25 cellular contexts compared by ENCODE assay signal in genomic region chr20:47271216-47271615, GRCh38.
"Had no signal": no experiment of that assay in that cellular context is flagged by ENCODE, and none has a peak within 500 bp of the region (broad histone marks: within the 10 kb centered on the region; RNA-seq: fewer than 3 reads in every experiment).

No MANE protein-coding gene starts in this region.

- ATAC-seq: activated CD4-positive, alpha-beta T cell treated with anti-CD3 and anti-CD28 coated beads for 36 hours; activated T-helper 17 cell treated with anti-CD3 and anti-CD28 coated beads, Interleukin-2, amount 50 U/mL, for 72 hours; body of pancreas; naive thymus-derived CD8-positive, alpha-beta T cell; sciatic nerve; stimulated activated naive B cell treated with anti-CD40 and anti-IgM and Interleukin-4, amounts not matched to agents 10 μg/mL and 1 μg/mL and 100 μg/mL, for 72 hours had no signal

- H3K9me3 ChIP-seq: body of pancreas, left ventricle myocardium inferior, testis had no signal

- H3K27me3 Mint-ChIP-seq: activated CD4-positive, alpha-beta T cell treated with anti-CD3 and anti-CD28 coated beads for 36 hours; activated naive CD8-positive, alpha-beta T cell treated with anti-CD3 and anti-CD28 coated beads, Interleukin-2, amount 10 ng/mL, durations not matched to agents 7 days and 5 days; activated T-cell treated with anti-CD3 and anti-CD28 coated beads, Interleukin-2, amount 50 U/mL, for 24 hours; activated T-helper 17 cell treated with anti-CD3 and anti-CD28 coated beads, Interleukin-2, amount 50 U/mL, for 72 hours; naive thymus-derived CD8-positive, alpha-beta T cell; stimulated activated naive B cell treated with anti-CD40 and anti-IgM and Interleukin-4, amounts not matched to agents 10 μg/mL and 1 μg/mL and 100 μg/mL, for 72 hours; type B pancreatic cell had no signal

- H3K27ac ChIP-seq: body of pancreas, hepatocyte, left ventricle myocardium inferior, parathyroid adenoma, testis had no signal

- H3K4me3 Mint-ChIP-seq: activated CD4-positive, alpha-beta T cell treated with anti-CD3 and anti-CD28 coated beads for 36 hours; activated naive CD8-positive, alpha-beta T cell treated with anti-CD3 and anti-CD28 coated beads, Interleukin-2, amount 10 ng/mL, durations not matched to agents 7 days and 5 days; activated T-cell treated with anti-CD3 and anti-CD28 coated beads, Interleukin-2, amount 50 U/mL, for 24 hours; activated T-helper 17 cell treated with anti-CD3 and anti-CD28 coated beads, Interleukin-2, amount 50 U/mL, for 72 hours; naive thymus-derived CD8-positive, alpha-beta T cell; stimulated activated naive B cell treated with anti-CD40 and anti-IgM and Interleukin-4, amounts not matched to agents 10 μg/mL and 1 μg/mL and 100 μg/mL, for 72 hours; type B pancreatic cell had no signal

- H2AFZ ChIP-seq: hepatocyte, parathyroid adenoma had no signal

- H3K9ac ChIP-seq: parathyroid adenoma had no signal

- H3K27ac Mint-ChIP-seq: activated CD4-positive, alpha-beta T cell treated with anti-CD3 and anti-CD28 coated beads for 36 hours; activated naive CD8-positive, alpha-beta T cell treated with anti-CD3 and anti-CD28 coated beads, Interleukin-2, amount 10 ng/mL, durations not matched to agents 7 days and 5 days; activated T-cell treated with anti-CD3 and anti-CD28 coated beads, Interleukin-2, amount 50 U/mL, for 24 hours; activated T-helper 17 cell treated with anti-CD3 and anti-CD28 coated beads, Interleukin-2, amount 50 U/mL, for 72 hours; stimulated activated naive B cell treated with anti-CD40 and anti-IgM and Interleukin-4, amounts not matched to agents 10 μg/mL and 1 μg/mL and 100 μg/mL, for 72 hours; type B pancreatic cell had no signal

- H3K4me1 ChIP-seq: parathyroid adenoma had no signal

- H3K9me3 Mint-ChIP-seq: activated naive CD8-positive, alpha-beta T cell treated with anti-CD3 and anti-CD28 coated beads, Interleukin-2, amount 10 ng/mL, durations not matched to agents 7 days and 5 days; activated T-cell treated with anti-CD3 and anti-CD28 coated beads, Interleukin-2, amount 50 U/mL, for 24 hours; activated T-helper 17 cell treated with anti-CD3 and anti-CD28 coated beads, Interleukin-2, amount 50 U/mL, for 72 hours; naive thymus-derived CD8-positive, alpha-beta T cell; stimulated activated naive B cell treated with anti-CD40 and anti-IgM and Interleukin-4, amounts not matched to agents 10 μg/mL and 1 μg/mL and 100 μg/mL, for 72 hours; type B pancreatic cell had no signal

- H3K27me3 ChIP-seq: body of pancreas, hepatocyte, testis had no signal

- H3K4me3 ChIP-seq: body of pancreas, hepatocyte, left ventricle myocardium inferior, smooth muscle cell, testis had no signal

- DNase-seq: activated CD4-positive, alpha-beta T cell treated with anti-CD3 and anti-CD28 coated beads for 36 hours; activated CD4-positive, alpha-beta T cell treated with anti-CD3 and anti-CD28 coated beads, Interleukin-2, amount 50 U/mL, for 4 hours; activated CD8-positive, alpha-beta memory T cell treated with anti-CD3 and anti-CD28 coated beads for 24 hours; activated CD8-positive, alpha-beta memory T cell treated with anti-CD3 and anti-CD28 coated beads, Interleukin-2, amount 50 U/mL, for 4 hours; activated naive CD8-positive, alpha-beta T cell treated with anti-CD3 and anti-CD28 coated beads, Interleukin-2, amount 10 ng/mL, durations not matched to agents 7 days and 5 days; activated T-cell treated with anti-CD3 and anti-CD28 coated beads, Interleukin-2, amount 50 U/mL, for 24 hours; body of pancreas; dermis blood vessel endothelial cell; effector CD8-positive, alpha-beta T cell; glutamatergic neuron; kidney glomerular epithelial cell; left ventricle myocardium inferior; naive thymus-derived CD8-positive, alpha-beta T cell; stimulated activated CD4-positive, alpha-beta T cell treated with anti-CD3 and anti-CD28 coated beads, Interleukin-15, amount 100 ng/mL, for 24 hours; stimulated activated CD8-positive, alpha-beta memory T cell treated with anti-CD3 and anti-CD28 coated beads, Interleukin-4, amount 100 ng/mL, for 48 hours; stimulated activated naive B cell treated with anti-CD40 and anti-IgM and Interleukin-4, amounts not matched to agents 10 μg/mL and 1 μg/mL and 100 μg/mL, for 72 hours; T-helper 9 cell; testis had no signal

- H3K4me2 ChIP-seq: hepatocyte, smooth muscle cell had no signal

- FAIRE-seq: frontal cortex had no signal
